In the genomic region with DNA sequence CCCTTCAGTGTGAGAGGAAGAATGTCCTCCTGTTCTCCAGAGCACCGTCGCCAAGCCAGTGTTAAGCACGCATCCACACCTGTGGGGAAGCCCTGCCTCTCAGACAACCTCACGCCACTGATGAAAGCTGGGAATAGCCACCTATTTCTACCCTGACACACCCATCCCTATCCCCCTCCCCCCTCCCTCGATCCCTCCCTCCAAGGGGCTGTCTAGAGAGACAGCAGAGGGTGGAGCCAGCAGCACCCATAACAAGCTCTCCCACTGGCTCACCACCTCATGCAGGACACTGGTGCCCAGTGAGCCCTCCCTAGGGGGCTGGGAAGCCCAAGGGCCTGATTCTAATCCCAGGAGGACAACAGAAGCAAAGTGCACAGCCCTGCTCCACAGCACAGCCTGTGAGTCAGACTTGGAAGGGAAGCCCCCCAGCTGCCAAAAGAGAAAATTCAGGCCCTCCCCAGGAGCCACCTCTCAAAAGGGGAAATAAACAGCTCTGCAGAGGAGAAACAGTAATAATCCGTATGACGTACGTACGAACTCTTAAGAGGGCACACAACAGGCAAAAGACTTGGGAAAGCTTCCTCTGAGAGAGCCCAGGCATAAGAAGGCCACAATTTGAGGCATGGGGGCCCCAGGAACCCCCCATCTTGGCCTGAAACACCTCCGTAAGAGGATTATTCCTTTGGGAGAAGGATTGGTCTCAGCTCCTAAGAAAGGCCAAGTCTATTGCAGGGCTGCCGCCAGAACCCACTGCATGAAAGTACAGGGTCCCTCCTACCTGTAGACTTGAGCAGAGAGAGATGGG, we compare ENCODE assay signal across 9 cellular contexts. TPM values are rescaled to one million over a fixed set of nuclear protein-coding genes. Genes with fewer than 3 reads are reported as not detected.
DNase-seq lines count a peak whose midpoint lies in the region; ATAC-seq and TF ChIP-seq lines count a peak whose summit lies in the region.
"Had no signal": no experiment of that assay in that cellular context is flagged by ENCODE, and none has a peak within 500 bp of the region (broad histone marks: within the 10 kb centered on the region; RNA-seq: fewer than 3 reads in every experiment).

No MANE protein-coding gene starts in this region.

- TF ChIP-seq CTCF in GM23338 (conservative IDR thresholded peaks at IDR 0.05; ENCODE audit: low read depth in 2 of 2), result no peak

- no peaks in the 10 kb centered on the region; the same call in 1 of the 2 replicates for H3F3A ChIP-seq in GM23338 (replicated peaks; ENCODE audit: low read depth)

- no peak overlapping the region for H3K4me2 ChIP-seq in GM23338

- no peaks in the 10 kb centered on the region for H3K36me3 Mint-ChIP-seq in GM23338 (ENCODE audit: low read depth)
- H3K36me3 Mint-ChIP-seq: natural killer cell treated with Interleukin-12 subunit alpha and Interleukin-12 subunit beta and Interleukin-15 and Interleukin-18, amount 100 ng/mL, for 72 hours had no signal

- no peaks in the 10 kb centered on the region for H3K9me2 ChIP-seq in GM23338 (ENCODE audit: insufficient read depth)

- no peak overlapping the region for H3K27ac Mint-ChIP-seq in GM23338
- H3K27ac Mint-ChIP-seq: natural killer cell treated with Interleukin-12 subunit alpha and Interleukin-12 subunit beta and Interleukin-15 and Interleukin-18, amount 100 ng/mL, for 72 hours had no signal

- H3K79me2 ChIP-seq in GM23338 (replicated peaks; ENCODE audit: insufficient read depth), result no peaks in the 10 kb centered on the region

- no peak overlapping the region for H3K4me3 Mint-ChIP-seq in GM23338
- H3K4me3 Mint-ChIP-seq: natural killer cell treated with Interleukin-12 subunit alpha and Interleukin-12 subunit beta and Interleukin-15 and Interleukin-18, amount 100 ng/mL, for 72 hours had no signal

- H3K27me3 Mint-ChIP-seq in GM23338 (ENCODE audit: insufficient read depth, low read depth, poor library complexity), result peaks cover 17% of the 10 kb centered on the region
- H3K27me3 Mint-ChIP-seq: natural killer cell treated with Interleukin-12 subunit alpha and Interleukin-12 subunit beta and Interleukin-15 and Interleukin-18, amount 100 ng/mL, for 72 hours had no signal

- no peak overlapping the region for H2AFZ ChIP-seq in GM23338

- H3K27ac ChIP-seq in GM23338 (ENCODE audit: low read depth) (no peak overlapping the region), cingulate gyrus (ENCODE audit: low read depth, low read length) (peak overlapping the region; percentile 72)

- ATAC-seq in GM23338 (peak; percentile 42), sciatic nerve (peak; percentile 36)

- H3K36me3 ChIP-seq in GM23338 (ENCODE audit: insufficient read depth), result no peaks in the 10 kb centered on the region

- H3K9me3 Mint-ChIP-seq in GM23338, result no peaks in the 10 kb centered on the region
- H3K9me3 Mint-ChIP-seq: natural killer cell treated with Interleukin-12 subunit alpha and Interleukin-12 subunit beta and Interleukin-15 and Interleukin-18, amount 100 ng/mL, for 72 hours had no signal

- no peaks in the 10 kb centered on the region; the same call in 1 of the 2 replicates for H4K20me1 ChIP-seq in GM23338 (replicated peaks; ENCODE audit: insufficient read depth)

- H3K27me3 ChIP-seq in GM23338 (ENCODE audit: insufficient read depth), result peaks cover 12% of the 10 kb centered on the region

- H3K4me1 ChIP-seq in GM23338 (ENCODE audit: insufficient read depth), result peaks cover 13% of the 10 kb centered on the region

- DNase-seq in GM23338 (ENCODE audit: low spot score) (peak; percentile 26), NCI-H526 treated with DMSO at 0.1 percent for 48 hours (lab: John Stamatoyannopoulos, UW) (peak; percentile 86), sciatic nerve (ENCODE audit: low spot score) (no peak), SW 1271 (lab: John Stamatoyannopoulos, UW) (no peak), NCI-H524 treated with DMSO at 0.1 percent for 48 hours (lab: John Stamatoyannopoulos, UW) (no peak), NCI-H2081 treated with DMSO at 0.1 percent for 48 hours (lab: John Stamatoyannopoulos, UW) (no peak), NCI-H1105 treated with DMSO at 0.1 percent for 48 hours (lab: John Stamatoyannopoulos, UW) (no peak)

- peaks cover 30% of the 10 kb centered on the region for H3K4me1 Mint-ChIP-seq in GM23338

- intact Hi-C loops in sciatic nerve (cut with DNase I), result loop anchor here (10.0 kb wide), 1 partner anchor 158 kb away; the partner anchor contains the start of gene ARL6IP4

- no peak overlapping the region for H3K4me3 ChIP-seq in GM23338

TF ChIP-seq in GM23338, 12 proteins besides CTCF, POLR2A, EP300 and RAD21:
- no peak for TF ChIP-seq EZH2 (IDR thresholded peaks at IDR 0.05; ENCODE audit: low read depth, unreplicated experiment)
- TF ChIP-seq, protein P1, sequence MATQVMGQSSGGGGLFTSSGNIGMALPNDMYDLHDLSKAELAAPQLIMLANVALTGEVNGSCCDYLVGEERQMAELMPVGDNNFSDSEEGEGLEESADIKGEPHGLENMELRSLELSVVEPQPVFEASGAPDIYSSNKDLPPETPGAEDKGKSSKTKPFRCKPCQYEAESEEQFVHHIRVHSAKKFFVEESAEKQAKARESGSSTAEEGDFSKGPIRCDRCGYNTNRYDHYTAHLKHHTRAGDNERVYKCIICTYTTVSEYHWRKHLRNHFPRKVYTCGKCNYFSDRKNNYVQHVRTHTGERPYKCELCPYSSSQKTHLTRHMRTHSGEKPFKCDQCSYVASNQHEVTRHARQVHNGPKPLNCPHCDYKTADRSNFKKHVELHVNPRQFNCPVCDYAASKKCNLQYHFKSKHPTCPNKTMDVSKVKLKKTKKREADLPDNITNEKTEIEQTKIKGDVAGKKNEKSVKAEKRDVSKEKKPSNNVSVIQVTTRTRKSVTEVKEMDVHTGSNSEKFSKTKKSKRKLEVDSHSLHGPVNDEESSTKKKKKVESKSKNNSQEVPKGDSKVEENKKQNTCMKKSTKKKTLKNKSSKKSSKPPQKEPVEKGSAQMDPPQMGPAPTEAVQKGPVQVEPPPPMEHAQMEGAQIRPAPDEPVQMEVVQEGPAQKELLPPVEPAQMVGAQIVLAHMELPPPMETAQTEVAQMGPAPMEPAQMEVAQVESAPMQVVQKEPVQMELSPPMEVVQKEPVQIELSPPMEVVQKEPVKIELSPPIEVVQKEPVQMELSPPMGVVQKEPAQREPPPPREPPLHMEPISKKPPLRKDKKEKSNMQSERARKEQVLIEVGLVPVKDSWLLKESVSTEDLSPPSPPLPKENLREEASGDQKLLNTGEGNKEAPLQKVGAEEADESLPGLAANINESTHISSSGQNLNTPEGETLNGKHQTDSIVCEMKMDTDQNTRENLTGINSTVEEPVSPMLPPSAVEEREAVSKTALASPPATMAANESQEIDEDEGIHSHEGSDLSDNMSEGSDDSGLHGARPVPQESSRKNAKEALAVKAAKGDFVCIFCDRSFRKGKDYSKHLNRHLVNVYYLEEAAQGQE (IDR thresholded peaks at IDR 0.05; ENCODE audit: unreplicated experiment), result no peak

RNA-seq across cellular contexts. Expression of gene PITPNM2, which starts 7.7 kb away (rescaled TPM):
- 1.9 and 3.0 TPM in 2 replicates for total RNA-seq in GM23338 (2014; rRNA removed; shearing (Covaris generic))
- polyA plus RNA-seq in GM23338 (2016; fragmentation: Nextera tagmentation; extraction: Ambion mirVana), result 0.28 and 0.82 TPM in 2 replicates
- total RNA-seq in sciatic nerve, result 24.7 TPM

Comparison
In these comparisons a context has a peak if more than half of its experiments do, and no peak if none do; other contexts are left out.
1. DNase-seq: peak in GM23338 (single experiment) and NCI-H526 treated with DMSO at 0.1 percent for 48 hours (single experiment); none in sciatic nerve (single experiment), SW 1271 (0 of 2), NCI-H524 treated with DMSO at 0.1 percent for 48 hours (single experiment), NCI-H2081 treated with DMSO at 0.1 percent for 48 hours (single experiment) and NCI-H1105 treated with DMSO at 0.1 percent for 48 hours (single experiment).